Comparison of ENCODE assay signal across 11 cellular contexts in the genomic region with DNA sequence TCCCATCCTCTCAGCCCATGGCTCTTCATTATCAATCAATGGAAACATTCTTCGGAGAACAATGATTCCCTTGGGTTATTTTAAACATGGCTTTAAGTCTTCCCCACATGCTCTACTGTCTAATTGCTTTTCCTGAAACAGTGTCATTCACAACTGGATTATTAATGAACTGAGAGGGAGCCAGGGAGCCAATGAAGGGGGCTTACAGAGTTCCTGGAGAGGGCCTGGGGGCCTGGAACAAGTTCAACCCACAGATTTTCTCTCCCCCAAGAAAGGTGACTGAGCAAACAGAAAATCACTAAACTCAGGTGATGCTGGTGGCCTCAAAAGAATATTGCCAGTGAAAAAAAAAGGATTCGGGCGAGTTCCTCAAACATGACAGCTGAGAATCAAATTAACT. TPM values are rescaled to one million over a fixed set of nuclear protein-coding genes. Genes with fewer than 3 reads are reported as not detected.
A peak's percentile ranks its signal among the peaks of the same experiment; 100 is the strongest.
DNase-seq lines count a peak whose midpoint lies in the region; ATAC-seq and TF ChIP-seq lines count a peak whose summit lies in the region.
"Had no signal": no experiment of that assay in that cellular context is flagged by ENCODE, and none has a peak within 500 bp of the region (broad histone marks: within the 10 kb centered on the region; RNA-seq: fewer than 3 reads in every experiment).

No MANE protein-coding gene starts in this region.

- TF ChIP-seq POLR2A in thyroid gland (IDR thresholded peaks at IDR 0.05) = no peak

- H3K9me3 ChIP-seq in thyroid gland = no peaks in the 10 kb centered on the region

- no peaks in the 10 kb centered on the region for H3K36me3 ChIP-seq in thyroid gland

- WGBS in thyroid gland, 2 donors = 87% methylated on average over 3 of the region's 3 CpGs

- intact Hi-C loops in natural killer cell (cut with micrococcal nuclease) (loop anchor here (2.0 kb wide), 1 partner anchor 27 kb away; no protein-coding TSS in a partner anchor), thyroid gland (cut with DNase I) (no loop called here)

- peak overlapping the region; percentile 91 for H3K27ac Mint-ChIP-seq in stimulated activated naive CD8-positive, alpha-beta T cell treated with anti-CD3 and anti-CD28 coated beads, Interleukin-15, Interleukin-2, amounts not matched to agents 100 ng/mL and 50 ng/mL, for 24 hours
- H3K27ac Mint-ChIP-seq in brain (peak overlapping the region in 1 of 5 experiments; percentile 56), natural killer cell (peak overlapping the region; percentile 86 to 97)
- H3K27ac Mint-ChIP-seq: mesothelial cell of epicardium had no signal

- peaks cover 9 to 17% of the 10 kb centered on the region in 2 donors for H3K4me1 ChIP-seq in thyroid gland

- no peaks in the 10 kb centered on the region for H3K27me3 Mint-ChIP-seq in stimulated activated naive CD8-positive, alpha-beta T cell treated with anti-CD3 and anti-CD28 coated beads, Interleukin-15, Interleukin-2, amounts not matched to agents 100 ng/mL and 50 ng/mL, for 24 hours
- H3K27me3 Mint-ChIP-seq in brain = peaks cover 46% of the 10 kb centered on the region
- no peaks in the 10 kb centered on the region for H3K27me3 Mint-ChIP-seq in natural killer cell (ENCODE audit: low read depth in 2 of 2)

- no peak for DNase-seq in stimulated activated naive CD8-positive, alpha-beta T cell treated with anti-CD3 and anti-CD28 coated beads, Interleukin-15, Interleukin-2, amounts not matched to agents 100 U/mL and 50 U/mL, for 24 hours
- DNase-seq in natural killer cell (no peak), UCSD-AML1 (lab: John Stamatoyannopoulos, UW; ENCODE audit: unreplicated experiment) (no peak), medulla oblongata (ENCODE audit: extremely low spot score) (no peak), thyroid gland (no peak)
- DNase-seq: NCI-H187 treated with DMSO at 0.1 percent for 48 hours had no signal

- no peak for ATAC-seq in stimulated activated naive CD8-positive, alpha-beta T cell treated with anti-CD3 and anti-CD28 coated beads, Interleukin-15, Interleukin-2, amounts not matched to agents 100 U/mL and 50 U/mL, for 24 hours
- no peak for ATAC-seq in natural killer cell
- no peak for ATAC-seq in HG02759 (IDR thresholded peaks at IDR 0.05; ENCODE audit: unreplicated experiment)

- H3K4me1 Mint-ChIP-seq in stimulated activated naive CD8-positive, alpha-beta T cell treated with anti-CD3 and anti-CD28 coated beads, Interleukin-15, Interleukin-2, amounts not matched to agents 100 ng/mL and 50 ng/mL, for 24 hours (ENCODE audit: low read depth) = peaks cover 44% of the 10 kb centered on the region
- H3K4me1 Mint-ChIP-seq in brain (peaks cover 29% of the 10 kb centered on the region), natural killer cell (peaks cover 48 to 49% of the 10 kb centered on the region in 2 donors)

- no peaks in the 10 kb centered on the region for H3K9me3 Mint-ChIP-seq in stimulated activated naive CD8-positive, alpha-beta T cell treated with anti-CD3 and anti-CD28 coated beads, Interleukin-15, Interleukin-2, amounts not matched to agents 100 ng/mL and 50 ng/mL, for 24 hours
- H3K9me3 Mint-ChIP-seq in brain = no peaks in the 10 kb centered on the region
- no peaks in the 10 kb centered on the region for H3K9me3 Mint-ChIP-seq in natural killer cell
- H3K9me3 Mint-ChIP-seq: mesothelial cell of epicardium had no signal

- TF ChIP-seq CTCF in brain (conservative IDR thresholded peaks at IDR 0.05) (no peak), natural killer cell (IDR thresholded peaks at IDR 0.05) (no peak), thyroid gland (IDR thresholded peaks at IDR 0.05) (no peak)

- peaks cover 10% of the 10 kb centered on the region for H3K27me3 ChIP-seq in thyroid gland

- H3K4me3 Mint-ChIP-seq in stimulated activated naive CD8-positive, alpha-beta T cell treated with anti-CD3 and anti-CD28 coated beads, Interleukin-15, Interleukin-2, amounts not matched to agents 100 ng/mL and 50 ng/mL, for 24 hours = peak overlapping the region; percentile 87
- H3K4me3 Mint-ChIP-seq in brain (peak overlapping the region in 4 of 5 experiments; percentile 56 to 90 (median 86)), natural killer cell (peak overlapping the region; percentile 90)

- H3K4me3 ChIP-seq in thyroid gland (replicated peaks in 1 of 3) = no peak overlapping the region

- H3K27ac ChIP-seq in thyroid gland = peak overlapping the region in 1 of 3 donors; percentile 77

- peaks cover 21% of the 10 kb centered on the region for H3K36me3 Mint-ChIP-seq in stimulated activated naive CD8-positive, alpha-beta T cell treated with anti-CD3 and anti-CD28 coated beads, Interleukin-15, Interleukin-2, amounts not matched to agents 100 ng/mL and 50 ng/mL, for 24 hours (ENCODE audit: low read depth)
- no peaks in the 10 kb centered on the region for H3K36me3 Mint-ChIP-seq in brain
- H3K36me3 Mint-ChIP-seq in natural killer cell = no peaks in the 10 kb centered on the region
- H3K36me3 Mint-ChIP-seq: mesothelial cell of epicardium had no signal

RNA-seq across cellular contexts. Expression of a gene that starts 1.3 kb away (rescaled TPM):
- polyA plus RNA-seq in brain (ENCODE audit: insufficient read depth, low read depth, low replicate concordance) = 37.6 TPM
- total RNA-seq in natural killer cell = 10 to 100 TPM; 52.0 to 62.3 (median 53.7) TPM
- total RNA-seq in thyroid gland = 10 to 100 TPM in 2 of 4 donors, 1 to 10 TPM in 2; 6.3 to 14.4 (median 9.0) TPM
- total RNA-seq: mesothelial cell of epicardium had no signal
- polyA plus RNA-seq: BJ had no signal

RNA-seq across cellular contexts. Expression of a gene that starts 56.0 kb away (rescaled TPM):
- 5.1 TPM for polyA plus RNA-seq in brain (ENCODE audit: insufficient read depth, low read depth, low replicate concordance)
- total RNA-seq in natural killer cell (10 to 100 TPM; 14.4 to 17.7 (median 17.6) TPM), thyroid gland (10 to 100 TPM in 2 of 4 donors, 1 to 10 TPM in 2; 6.9 to 14.4 (median 10.4) TPM)
